ENCODE assay signal across 16 cellular contexts in genomic region chr5:90550963-90551362, GRCh38. TPM values are rescaled to one million over a fixed set of nuclear protein-coding genes. Genes with fewer than 3 reads are reported as not detected.
DNase-seq lines count a peak whose midpoint lies in the region; ATAC-seq, FAIRE-seq and TF ChIP-seq lines count a peak whose summit lies in the region.
"Had no signal": no experiment of that assay in that cellular context is flagged by ENCODE, and none has a peak within 500 bp of the region (broad histone marks: within the 10 kb centered on the region; RNA-seq: fewer than 3 reads in every experiment).

No MANE protein-coding gene starts in this region.

- TF ChIP-seq EP300 in HepG2 (IDR thresholded peaks at IDR 0.05; ENCODE audit: low read depth in 2 of 2, low read length in 2 of 2) (no peak), HepG2 (CRISPR knock-in tag; IDR thresholded peaks at IDR 0.05; ENCODE audit: borderline replicate concordance) (no peak), K562 (IDR thresholded peaks at IDR 0.05; ENCODE audit: low read length) (no peak)

- no peak overlapping the region for H2AFZ ChIP-seq in HepG2 (ENCODE audit: low read length)
- no peak overlapping the region for H2AFZ ChIP-seq in K562 (ENCODE audit: low read depth, low read length)
- no peak overlapping the region for H2AFZ ChIP-seq in trophoblast cell (ENCODE audit: insufficient read depth, low read length, poor library complexity)
- H2AFZ ChIP-seq in smooth muscle cell (ENCODE audit: low read depth), result no peak overlapping the region

- no peaks in the 10 kb centered on the region for H3K79me1 ChIP-seq in trophoblast cell (ENCODE audit: low read length)

- H3K27me3 ChIP-seq in HepG2 (ENCODE audit: control insufficient read depth in 1 of 2, insufficient read depth in 2 of 2, low read length in 2 of 2) (0 out of 5 replicates have a peak, but pooled peaks cover 0 to 2% of the 10 kb centered on the region in 2 experiments), right lobe of liver (peaks cover 0 to 12% of the 10 kb centered on the region in 2 donors), K562 (ENCODE audit: control insufficient read depth in 2 of 2, insufficient read depth in 2 of 2, low read length in 2 of 2) (no peaks in the 10 kb centered on the region), trophoblast cell (ENCODE audit: insufficient read depth, low read length) (no peaks in the 10 kb centered on the region), smooth muscle cell (ENCODE audit: low read depth) (peaks cover 31% of the 10 kb centered on the region)

- no peak overlapping the region for H3K4me2 ChIP-seq in HepG2 (ENCODE audit: low read depth, low read length)
- H3K4me2 ChIP-seq in K562 (ENCODE audit: insufficient read depth, low read length), result no peak overlapping the region
- H3K4me2 ChIP-seq in trophoblast cell (ENCODE audit: low read length), result no peak overlapping the region
- no peak overlapping the region for H3K4me2 ChIP-seq in smooth muscle cell

- H3K14ac ChIP-seq in trophoblast cell (ENCODE audit: low read length), result no peak overlapping the region

- no peaks in the 10 kb centered on the region for H3K9me1 ChIP-seq in K562 (ENCODE audit: control insufficient read depth, insufficient read depth, low read length)

- no TSS peak for BruUV-seq in HepG2 (replicated peaks; lab: Mats Ljungman, UMichigan)
- no TSS peak for BruUV-seq in K562 (replicated peaks; lab: Mats Ljungman, UMichigan)

- H2BK120ac ChIP-seq in trophoblast cell (ENCODE audit: insufficient read depth, low read length, poor library complexity), result no peak overlapping the region

- DNase-seq in HepG2 (ENCODE audit: low spot score) (no peak), right lobe of liver (no peak), NB4 (ENCODE audit: low read depth) (peak; percentile 8), K562 (ENCODE audit: extremely low read depth in 1 of 4, low spot score in 3 of 4) (no peak), trophoblast cell (no peak), NCI-H748 (lab: John Stamatoyannopoulos, UW; ENCODE audit: unreplicated experiment) (no peak), smooth muscle cell (lab: John Stamatoyannopoulos, UW; ENCODE audit: unreplicated experiment) (no peak), iPS-NIHi11 (ENCODE audit: low spot score) (no peak)
- DNase-seq: ACHN; BE2C; CD8-positive, alpha-beta memory T cell; DMS53; GF-D8; HCEC 1CT; HFFc6 had no signal

- no peak overlapping the region for H3K4ac ChIP-seq in trophoblast cell (ENCODE audit: low read depth, low read length)

- H3K36me3 ChIP-seq in HepG2 (replicated peaks in 1 of 2; ENCODE audit: control insufficient read depth in 1 of 2, insufficient read depth in 2 of 2, low read length in 2 of 2), result no peaks in the 10 kb centered on the region
- H3K36me3 ChIP-seq in right lobe of liver, result no peaks in the 10 kb centered on the region
- no peaks in the 10 kb centered on the region for H3K36me3 ChIP-seq in K562 (ENCODE audit: control insufficient read depth, insufficient read depth, low read length)
- H3K36me3 ChIP-seq in trophoblast cell (ENCODE audit: control insufficient read depth in 1 of 2, insufficient read depth in 2 of 2, low read length in 2 of 2), result no peaks in the 10 kb centered on the region
- H3K36me3 ChIP-seq in smooth muscle cell (ENCODE audit: low read depth), result no peaks in the 10 kb centered on the region
- H3K36me3 ChIP-seq: BE2C had no signal

- CTCF ChIA-PET in HepG2 (lab: Yijun Ruan, JAX; ENCODE audit: low intra/inter-chr PET ratio, low total read pairs) (no interaction called here), K562 (lab: Yijun Ruan, JAX; ENCODE audit: low intra/inter-chr PET ratio) (no interaction called here)

- H2BK5ac ChIP-seq in trophoblast cell (ENCODE audit: low read depth, low read length, poor library complexity), result no peak overlapping the region

- H4K20me1 ChIP-seq in HepG2 (ENCODE audit: insufficient read depth, low read length) (no peaks in the 10 kb centered on the region), K562 (replicated peaks; ENCODE audit: control insufficient read depth, insufficient read depth, low read length) (no peaks in the 10 kb centered on the region), smooth muscle cell (ENCODE audit: low read depth) (no peaks in the 10 kb centered on the region)

- WGBS in HepG2 (ENCODE audit: low lambda C conversion rate), result 21% methylated on average over 3 of the region's 3 CpGs
- WGBS in right lobe of liver (ENCODE audit: insufficient coverage, low coverage, low lambda C conversion rate, missing lambda C conversion rate), result 43% methylated on average over 3 of the region's 3 CpGs
- WGBS in K562 (ENCODE audit: insufficient coverage, low coverage, missing lambda C conversion rate), result 87% methylated on average over 3 of the region's 3 CpGs
- WGBS in trophoblast cell (ENCODE audit: extremely low coverage, insufficient coverage, insufficient read length), result no CpG with 5 or more reads among the region's 3 CpGs
- WGBS in smooth muscle cell (ENCODE audit: low lambda C conversion rate), result 95% methylated on average over 3 of the region's 3 CpGs

- H3F3A ChIP-seq in smooth muscle cell (ENCODE audit: low read depth), result no peaks in the 10 kb centered on the region

- TF ChIP-seq POLR2A in HepG2 (IDR thresholded peaks at IDR 0.05; ENCODE audit: insufficient read depth in 1 of 2, low read depth in 2 of 2, low read length in 2 of 2) (no peak), right lobe of liver (IDR thresholded peaks at IDR 0.05) (no peak), NB4 (IDR thresholded peaks at IDR 0.05; ENCODE audit: extremely low read depth, insufficient read length) (no peak), K562 (conservative IDR thresholded peaks at IDR 0.05) (no peak)

- H4K12ac ChIP-seq in trophoblast cell (ENCODE audit: low read depth, low read length), result no peak overlapping the region

- in situ Hi-C loops in HepG2 (cut with HindIII; ENCODE audit: extremely low pct_ligation_motif_present, low pct_unique_long_range_greater_than_20kb), result no loop called here
- in situ Hi-C loops in K562 (cut with MboI), result no loop called here

- H2AK5ac ChIP-seq in trophoblast cell (ENCODE audit: low read length), result no peak overlapping the region

- no peak overlapping the region for H3K9ac ChIP-seq in HepG2 (ENCODE audit: insufficient read depth, low read depth, low read length)
- H3K9ac ChIP-seq in K562 (ENCODE audit: insufficient read depth in 1 of 2, low read depth in 2 of 2, low read length in 2 of 2), result no peak overlapping the region
- H3K9ac ChIP-seq in trophoblast cell (ENCODE audit: low read length), result no peak overlapping the region
- no peak overlapping the region for H3K9ac ChIP-seq in smooth muscle cell (ENCODE audit: low read depth)

- H3K9me3 ChIP-seq in HepG2 (ENCODE audit: low read length) (no peaks in the 10 kb centered on the region), right lobe of liver (no peaks in the 10 kb centered on the region), K562 (replicated peaks; ENCODE audit: control insufficient read depth, insufficient read depth, low read depth, low read length) (no peaks in the 10 kb centered on the region), trophoblast cell (ENCODE audit: insufficient read depth, low read depth, low read length) (no peaks in the 10 kb centered on the region), smooth muscle cell (replicated peaks; ENCODE audit: low read depth) (no peaks in the 10 kb centered on the region)
- H3K9me3 ChIP-seq: BE2C had no signal

- no peak overlapping the region for H4K91ac ChIP-seq in trophoblast cell (ENCODE audit: low read depth, low read length)

- POLR2A ChIA-PET in HepG2 (lab: Yijun Ruan, JAX), result no interaction called here
- POLR2A ChIA-PET in K562 (lab: Yijun Ruan, JAX), result interaction anchor here (0.6 kb wide), 1 partner anchor 12 kb away, joined by 3 read pairs; no protein-coding TSS in a partner anchor

- H3K18ac ChIP-seq in trophoblast cell (ENCODE audit: low read length), result no peak overlapping the region

- FAIRE-seq in HepG2 (lab: Jason Lieb, UNC) (no peak), K562 (lab: Jason Lieb, UNC) (no peak)

- H3K4me1 ChIP-seq in HepG2 (ENCODE audit: insufficient read depth, low read length) (peaks cover 8% of the 10 kb centered on the region), right lobe of liver (no peaks in the 10 kb centered on the region), K562 (replicated peaks in 1 of 2; ENCODE audit: control insufficient read depth in 2 of 2, insufficient read depth in 2 of 2, low read length in 2 of 2) (peaks cover 3 to 11% of the 10 kb centered on the region in 2 experiments; a peak in 4 of 5 replicates), trophoblast cell (ENCODE audit: control insufficient read depth in 1 of 2, insufficient read depth in 2 of 2, low read length in 2 of 2) (no peaks in the 10 kb centered on the region), smooth muscle cell (ENCODE audit: low read depth) (no peaks in the 10 kb centered on the region)
- H3K4me1 ChIP-seq: BE2C had no signal

- intact Hi-C loops in HepG2 (cut with micrococcal nuclease; ENCODE audit: unreplicated experiment), result no loop called here
- intact Hi-C loops in right lobe of liver (cut with DNase I), result no loop called here
- intact Hi-C loops in K562 (cut with micrococcal nuclease), result no loop called here

- H3K27ac ChIP-seq in HepG2 (ENCODE audit: extremely low read length, insufficient read depth, low read length) (no peak overlapping the region), right lobe of liver (no peak overlapping the region), K562 (ENCODE audit: extremely low read depth, low read depth, low read length) (no peak overlapping the region), trophoblast cell (ENCODE audit: low read depth, low read length) (no peak overlapping the region), smooth muscle cell (ENCODE audit: low read depth) (no peak overlapping the region)

- TF ChIP-seq RAD21 in HepG2 (CRISPR knock-in tag; IDR thresholded peaks at IDR 0.05) (no peak), K562 (CRISPR knock-in tag; conservative IDR thresholded peaks at IDR 0.05 in 1 of 2, IDR thresholded peaks at IDR 0.05 in 1 of 2) (no peak)

- TF ChIP-seq CTCF in HepG2 (CRISPR knock-in tag; IDR thresholded peaks at IDR 0.05) (no peak), right lobe of liver (IDR thresholded peaks at IDR 0.05) (no peak), NB4 (IDR thresholded peaks at IDR 0.05; ENCODE audit: low read depth, low read length) (no peak), K562 (IDR thresholded peaks at IDR 0.05 in 2 of 3, conservative IDR thresholded peaks at IDR 0.05 in 1 of 3; ENCODE audit: insufficient read depth in 2 of 3, low read depth in 1 of 3, low read length in 3 of 3) (no peak), smooth muscle cell (IDR thresholded peaks at IDR 0.05; ENCODE audit: borderline replicate concordance, insufficient read depth, poor library complexity, severe bottlenecking) (no peak)

- no peak overlapping the region for H2BK12ac ChIP-seq in trophoblast cell (ENCODE audit: low read length)

- no peak overlapping the region for H4K8ac ChIP-seq in trophoblast cell (ENCODE audit: low read depth, low read length)

- H3K23ac ChIP-seq in trophoblast cell (ENCODE audit: low read length), result peak overlapping the region; percentile 94

- H3K4me3 ChIP-seq in HepG2 (replicated peaks in 1 of 3; ENCODE audit: insufficient read depth in 1 of 3, low read depth in 2 of 3, low read length in 3 of 3) (no peak overlapping the region), right lobe of liver (no peak overlapping the region), NB4 (ENCODE audit: low read depth, low read length) (no peak overlapping the region), K562 (no peak overlapping the region), trophoblast cell (ENCODE audit: low read depth, low read length) (no peak overlapping the region), smooth muscle cell (no peak overlapping the region)

- H3K79me2 ChIP-seq in HepG2 (ENCODE audit: insufficient read depth, low read length), result no peaks in the 10 kb centered on the region
- no peaks in the 10 kb centered on the region for H3K79me2 ChIP-seq in K562 (ENCODE audit: control insufficient read depth, insufficient read depth, low read length)
- H3K79me2 ChIP-seq in trophoblast cell (ENCODE audit: control insufficient read depth, insufficient read depth, low read length, poor library complexity), result no peaks in the 10 kb centered on the region
- H3K79me2 ChIP-seq in smooth muscle cell (ENCODE audit: low read depth), result no peaks in the 10 kb centered on the region

- ATAC-seq in HepG2, result no peak
- no peak for ATAC-seq in right lobe of liver
- ATAC-seq in K562, result no peak

RNA-seq across cellular contexts. Expression of gene ADGRV1, which starts 7.6 kb away (rescaled TPM):
- total RNA-seq in HepG2 (2016; rRNA removed; fragmentation: Illumina TruSeq; extraction: Trizol) (0.84 and 1.7 TPM in 2 replicates), right lobe of liver (10 to 100 TPM in 2 of 6 experiments, 1 to 10 TPM in 4; 4.5 to 15.9 (median 7.4) TPM), K562 (2014; rRNA removed) (71.6 and 75.0 TPM in 2 replicates), K562 (2014; rRNA removed; fragmentation: Illumina TruSeq; extraction: Trizol) (156 and 170 TPM in 2 replicates), K562 (2015; rRNA removed; fragmentation: Illumina TruSeq; extraction: Trizol) (101 and 111 TPM in 2 replicates), K562 (2021) (70.6 and 73.7 TPM in 2 replicates), smooth muscle cell (17.7 and 18.3 TPM in 2 replicates)
- total RNA-seq in HepG2 (2016; cell fraction: cytosol; rRNA removed; fragmentation: Illumina TruSeq; extraction: Trizol; ENCODE audit: low read depth), result 0.35 and 0.40 TPM in 2 replicates
- 1.4 and 1.5 TPM in 2 replicates for total RNA-seq in HepG2 (2016; cell fraction: insoluble cytoplasmic fraction; rRNA removed; fragmentation: Illumina TruSeq; extraction: Trizol)
- total RNA-seq in HepG2 (2016; cell fraction: membrane; rRNA removed; fragmentation: Illumina TruSeq; extraction: Trizol), result 0.37 and 0.83 TPM in 2 replicates
- total RNA-seq in HepG2 (2016; cell fraction: nucleus; rRNA removed; fragmentation: Illumina TruSeq; extraction: Trizol), result 1.3 and 2.5 TPM in 2 replicates
- polyA plus RNA-seq in HepG2 (2011; rRNA removed) (3.9 and 5.9 TPM in 2 replicates), K562 (2011; rRNA removed) (49.6 and 58.2 TPM in 2 replicates), K562 (2014; fragmentation: Illumina TruSeq; extraction: Trizol) (45.6 and 47.5 TPM in 2 replicates), K562 (2014; fragmentation: Nextera tagmentation; extraction: Ambion mirVana) (10 to 100 TPM; 21.7 to 24.5 TPM), K562 (2014; rRNA removed) (50.7 and 51.8 TPM in 2 replicates), smooth muscle cell (16.8 and 24.5 TPM in 2 replicates)
- polyA plus RNA-seq in HepG2 (2011; cell fraction: cytosol; rRNA removed), result 2.1 and 6.3 TPM in 2 replicates
- polyA plus RNA-seq in HepG2 (2011; cell fraction: nucleus; rRNA removed), result 0.53 and 2.0 TPM in 2 replicates
- polyA plus RNA-seq in HepG2 (2012), result 5.9 and 7.6 TPM in 2 replicates
- polyA plus RNA-seq in HepG2 (2016; cell fraction: cytosol; fragmentation: Illumina TruSeq; extraction: Trizol; ENCODE audit: low read depth), result 0.26 and 0.35 TPM in 2 replicates
- 1.1 and 1.4 TPM in 2 replicates for polyA plus RNA-seq in HepG2 (2016; cell fraction: insoluble cytoplasmic fraction; fragmentation: Illumina TruSeq; extraction: Trizol; ENCODE audit: low read depth)
- 0.38 and 0.39 TPM in 2 replicates for polyA plus RNA-seq in HepG2 (2016; cell fraction: membrane; fragmentation: Illumina TruSeq; extraction: Trizol; ENCODE audit: low read depth)
- polyA plus RNA-seq in HepG2 (2016; cell fraction: nucleus; fragmentation: Illumina TruSeq; extraction: Trizol; ENCODE audit: insufficient read depth, low read depth), result 0.36 and 1.2 TPM in 2 replicates
- polyA minus RNA-seq in HepG2 (2011; rRNA and poly(A)+ RNA removed; ENCODE audit: low replicate concordance), result 1.9 and 2.7 TPM in 2 replicates
- 0.97 and 2.5 TPM in 2 replicates for polyA minus RNA-seq in HepG2 (2011; cell fraction: cytosol; rRNA and poly(A)+ RNA removed)
- 1.2 and 2.7 TPM in 2 replicates for polyA minus RNA-seq in HepG2 (2011; cell fraction: nucleus; rRNA and poly(A)+ RNA removed)
- 426 and 1,792 TPM in 2 replicates for total RNA-seq in K562 (2011; cell fraction: chromatin; rRNA removed; ENCODE audit: low replicate concordance)
- total RNA-seq in K562 (2011; cell fraction: nucleolus; rRNA removed), result 167 and 305 TPM in 2 replicates
- 499 and 612 TPM in 2 replicates for total RNA-seq in K562 (2011; cell fraction: nucleoplasm; rRNA removed)
- polyA plus RNA-seq in K562 (2011; cell fraction: cytosol; rRNA removed), result 18.0 and 26.3 TPM in 2 replicates
- 135 and 146 TPM in 2 replicates for polyA plus RNA-seq in K562 (2011; cell fraction: nucleus; rRNA removed)
- 34.1 and 37.7 TPM in 2 replicates for polyA plus RNA-seq in K562 (2012)
- polyA minus RNA-seq in K562 (2011; rRNA and poly(A)+ RNA removed), result 318 and 333 TPM in 2 replicates
- 24.5 and 45.3 TPM in 2 replicates for polyA minus RNA-seq in K562 (2011; cell fraction: cytosol; rRNA and poly(A)+ RNA removed)
- 512 and 599 TPM in 2 replicates for polyA minus RNA-seq in K562 (2011; cell fraction: nucleus; rRNA and poly(A)+ RNA removed)
- polyA plus RNA-seq in trophoblast cell (2013), result 4.5 and 4.7 TPM in 2 replicates
- total RNA-seq: A172, HFFc6 had no signal
- polyA plus RNA-seq: CD8-positive, alpha-beta memory T cell had no signal

RNA-seq across cellular contexts. Expression of gene LYSMD3, which starts 21.6 kb away (rescaled TPM):
- total RNA-seq in HepG2 (2016; rRNA removed; fragmentation: Illumina TruSeq; extraction: Trizol) (13.8 and 22.2 TPM in 2 replicates), right lobe of liver (10 to 100 TPM; 11.4 to 16.6 (median 13.3) TPM), K562 (2014; rRNA removed) (11.7 TPM in 2 replicates), K562 (2014; rRNA removed; fragmentation: Illumina TruSeq; extraction: Trizol) (23.3 and 30.3 TPM in 2 replicates), K562 (2015; rRNA removed; fragmentation: Illumina TruSeq; extraction: Trizol) (17.5 and 20.7 TPM in 2 replicates), K562 (2021) (21.1 and 21.9 TPM in 2 replicates), smooth muscle cell (52.5 and 53.0 TPM in 2 replicates)
- 1.2 and 1.6 TPM in 2 replicates for total RNA-seq in HepG2 (2016; cell fraction: cytosol; rRNA removed; fragmentation: Illumina TruSeq; extraction: Trizol; ENCODE audit: low read depth)
- 14.2 and 20.5 TPM in 2 replicates for total RNA-seq in HepG2 (2016; cell fraction: insoluble cytoplasmic fraction; rRNA removed; fragmentation: Illumina TruSeq; extraction: Trizol)
- 6.5 and 8.4 TPM in 2 replicates for total RNA-seq in HepG2 (2016; cell fraction: membrane; rRNA removed; fragmentation: Illumina TruSeq; extraction: Trizol)
- total RNA-seq in HepG2 (2016; cell fraction: nucleus; rRNA removed; fragmentation: Illumina TruSeq; extraction: Trizol), result 12.9 and 13.6 TPM in 2 replicates
- polyA plus RNA-seq in HepG2 (2011; rRNA removed) (6.3 and 9.1 TPM in 2 replicates), K562 (2011; rRNA removed) (35.1 and 42.3 TPM in 2 replicates), K562 (2014; fragmentation: Illumina TruSeq; extraction: Trizol) (21.2 and 25.0 TPM in 2 replicates), K562 (2014; fragmentation: Nextera tagmentation; extraction: Ambion mirVana) (10 to 100 TPM in 1 of 2 experiments, 1 to 10 TPM in 1; 9.5 to 19.2 TPM), K562 (2014; rRNA removed) (16.5 and 17.6 TPM in 2 replicates), smooth muscle cell (14.3 and 15.1 TPM in 2 replicates)
- 3.3 and 5.8 TPM in 2 replicates for polyA plus RNA-seq in HepG2 (2011; cell fraction: cytosol; rRNA removed)
- polyA plus RNA-seq in HepG2 (2011; cell fraction: nucleus; rRNA removed), result 2.4 and 3.9 TPM in 2 replicates
- polyA plus RNA-seq in HepG2 (2012), result 10.3 and 10.4 TPM in 2 replicates
- polyA plus RNA-seq in HepG2 (2016; cell fraction: cytosol; fragmentation: Illumina TruSeq; extraction: Trizol; ENCODE audit: low read depth), result 0.70 and 0.91 TPM in 2 replicates
- polyA plus RNA-seq in HepG2 (2016; cell fraction: insoluble cytoplasmic fraction; fragmentation: Illumina TruSeq; extraction: Trizol; ENCODE audit: low read depth), result 17.8 and 21.3 TPM in 2 replicates
- polyA plus RNA-seq in HepG2 (2016; cell fraction: membrane; fragmentation: Illumina TruSeq; extraction: Trizol; ENCODE audit: low read depth), result 3.1 and 4.0 TPM in 2 replicates
- 14.8 and 16.7 TPM in 2 replicates for polyA plus RNA-seq in HepG2 (2016; cell fraction: nucleus; fragmentation: Illumina TruSeq; extraction: Trizol; ENCODE audit: insufficient read depth, low read depth)
- 3.2 and 6.4 TPM in 2 replicates for polyA minus RNA-seq in HepG2 (2011; rRNA and poly(A)+ RNA removed; ENCODE audit: low replicate concordance)
- 11.1 and 12.9 TPM in 2 replicates for polyA minus RNA-seq in HepG2 (2011; cell fraction: cytosol; rRNA and poly(A)+ RNA removed)
- 15.7 and 16.6 TPM in 2 replicates for polyA minus RNA-seq in HepG2 (2011; cell fraction: nucleus; rRNA and poly(A)+ RNA removed)
- total RNA-seq in K562 (2011; cell fraction: chromatin; rRNA removed; ENCODE audit: low replicate concordance), result 8.0 and 49.3 TPM in 2 replicates
- 4.8 and 6.4 TPM in 2 replicates for total RNA-seq in K562 (2011; cell fraction: nucleolus; rRNA removed)
- 15.0 and 31.4 TPM in 2 replicates for total RNA-seq in K562 (2011; cell fraction: nucleoplasm; rRNA removed)
- 4.8 and 14.0 TPM in 2 replicates for polyA plus RNA-seq in K562 (2011; cell fraction: cytosol; rRNA removed)
- polyA plus RNA-seq in K562 (2011; cell fraction: nucleus; rRNA removed), result 8.2 and 12.3 TPM in 2 replicates
- 15.0 and 18.3 TPM in 2 replicates for polyA plus RNA-seq in K562 (2012)
- 61.9 and 70.0 TPM in 2 replicates for polyA minus RNA-seq in K562 (2011; rRNA and poly(A)+ RNA removed)
- 16.2 and 17.2 TPM in 2 replicates for polyA minus RNA-seq in K562 (2011; cell fraction: cytosol; rRNA and poly(A)+ RNA removed)
- polyA minus RNA-seq in K562 (2011; cell fraction: nucleus; rRNA and poly(A)+ RNA removed), result 10.4 and 21.7 TPM in 2 replicates
- 16.5 and 17.6 TPM in 2 replicates for polyA plus RNA-seq in trophoblast cell (2013)

Comparison
In these comparisons a context has a peak if more than half of its experiments do, and no peak if none do; other contexts are left out.
1. Of the 241 proteins assayed by ChIP-seq in both HepG2 and K562: peak only in HepG2: none; only in K562: none; in both: CEBPB; in neither: 240.